In genomic region chr13:98416408-98416807, GRCh38 we compare ENCODE assay signal across 14 cellular contexts.
DNase-seq lines count a peak whose midpoint lies in the region; ATAC-seq and TF ChIP-seq lines count a peak whose summit lies in the region.
"Had no signal": no experiment of that assay in that cellular context is flagged by ENCODE, and none has a peak within 500 bp of the region (broad histone marks: within the 10 kb centered on the region; RNA-seq: fewer than 3 reads in every experiment).

No MANE protein-coding gene starts in this region.

- DNase-seq in activated CD8-positive, alpha-beta memory T cell treated with anti-CD3 and anti-CD28 coated beads for 24 hours: peak; percentile 5
- DNase-seq in activated CD8-positive, alpha-beta memory T cell treated with anti-CD3 and anti-CD28 coated beads, Interleukin-2, amount 10 ng/mL, durations not matched to agents 7 days and 5 days: no peak
- DNase-seq in NCI-H510A treated with DMSO at 0.1 percent for 48 hours (lab: John Stamatoyannopoulos, UW): peak; percentile 98
- peak; percentile 31 for DNase-seq in kidney tubule cell (ENCODE audit: low spot score)
- no peak for DNase-seq in type B pancreatic cell (ENCODE audit: extremely low spot score, unreplicated experiment)
- DNase-seq in activated effector memory CD4-positive, alpha-beta T cell treated with Interleukin-2 at 50 U/mL for 16 hours: no peak
- DNase-seq in psoas muscle: no peak
- DNase-seq in activated CD4-positive, CD25-positive, alpha-beta regulatory T cell (lab: John Stamatoyannopoulos, UW): no peak
- DNase-seq: activated CD4-positive, alpha-beta T cell treated with anti-CD3 and anti-CD28 coated beads, Interleukin-2, amount 10 ng/mL, durations not matched to agents 7 days and 5 days; effector memory CD4-positive, alpha-beta T cell; kidney glomerular epithelial cell had no signal

- peaks cover 0 to 11% of the 10 kb centered on the region in 2 donors for H3K36me3 ChIP-seq in psoas muscle (ENCODE audit: insufficient read depth in 1 of 2, low read depth in 1 of 2)

- CTCF ChIA-PET in activated CD8-positive, alpha-beta memory T cell treated with anti-CD3 and anti-CD28 coated beads, Interleukin-2, amount 10 ng/mL, durations not matched to agents 7 days and 5 days (lab: Charles Lee): no interaction called here

- H3K27me3 Mint-ChIP-seq in activated CD8-positive, alpha-beta memory T cell treated with anti-CD3 and anti-CD28 coated beads, Interleukin-2, amount 10 ng/mL, durations not matched to agents 7 days and 5 days: peaks cover 26% of the 10 kb centered on the region
- no peaks in the 10 kb centered on the region for H3K27me3 Mint-ChIP-seq in type B pancreatic cell

- TF ChIP-seq CTCF in type B pancreatic cell (conservative IDR thresholded peaks at IDR 0.05) (no peak), psoas muscle (IDR thresholded peaks at IDR 0.05) (no peak)

- H3K36me3 Mint-ChIP-seq in activated CD8-positive, alpha-beta memory T cell treated with anti-CD3 and anti-CD28 coated beads, Interleukin-2, amount 10 ng/mL, durations not matched to agents 7 days and 5 days: no peaks in the 10 kb centered on the region
- peaks cover 67% of the 10 kb centered on the region for H3K36me3 Mint-ChIP-seq in type B pancreatic cell

- intact Hi-C loops in psoas muscle (cut with DNase I): no loop called here

- H3K4me3 ChIP-seq in psoas muscle: no peak overlapping the region
- H3K4me3 ChIP-seq: GM23338, tibial nerve had no signal

- no peaks in the 10 kb centered on the region for H3K4me1 ChIP-seq in psoas muscle
- H3K4me1 ChIP-seq: tibial nerve had no signal

- H3K4me3 Mint-ChIP-seq in activated CD8-positive, alpha-beta memory T cell treated with anti-CD3 and anti-CD28 coated beads, Interleukin-2, amount 10 ng/mL, durations not matched to agents 7 days and 5 days: no peak overlapping the region
- H3K4me3 Mint-ChIP-seq in type B pancreatic cell: peak overlapping the region; percentile 26
- H3K4me3 Mint-ChIP-seq: activated CD4-positive, alpha-beta T cell treated with anti-CD3 and anti-CD28 coated beads, Interleukin-2, amount 10 ng/mL, durations not matched to agents 7 days and 5 days; GM23338; T-helper 1 cell treated with Interleukin-12 subunit alpha and Interleukin-12 subunit beta and Interleukin-4 antibody, amounts not matched to agents 30 μg/mL and 1 μg/mL, for 36 hours had no signal

- no peak overlapping the region for H3K27ac Mint-ChIP-seq in activated CD8-positive, alpha-beta memory T cell treated with anti-CD3 and anti-CD28 coated beads, Interleukin-2, amount 10 ng/mL, durations not matched to agents 7 days and 5 days
- H3K27ac Mint-ChIP-seq in type B pancreatic cell: peak overlapping the region; percentile 86
- H3K27ac Mint-ChIP-seq: activated CD4-positive, alpha-beta T cell treated with anti-CD3 and anti-CD28 coated beads, Interleukin-2, amount 10 ng/mL, durations not matched to agents 7 days and 5 days; GM23338; T-helper 1 cell treated with Interleukin-12 subunit alpha and Interleukin-12 subunit beta and Interleukin-4 antibody, amounts not matched to agents 30 μg/mL and 1 μg/mL, for 36 hours had no signal

- no peak overlapping the region for H3K27ac ChIP-seq in psoas muscle
- H3K27ac ChIP-seq: tibial nerve had no signal

- H3K9me3 ChIP-seq in psoas muscle: no peaks in the 10 kb centered on the region

- ATAC-seq in activated CD8-positive, alpha-beta memory T cell treated with anti-CD3 and anti-CD28 coated beads, Interleukin-2, amount 10 ng/mL, durations not matched to agents 7 days and 5 days: no peak
- ATAC-seq in psoas muscle: no peak
- ATAC-seq: GM23338 had no signal

- WGBS in psoas muscle, 3 donors: 66 to 71% (median 67%) methylated on average over 4 of the region's 4 CpGs

- no peaks in the 10 kb centered on the region for H3K9me3 Mint-ChIP-seq in activated CD8-positive, alpha-beta memory T cell treated with anti-CD3 and anti-CD28 coated beads, Interleukin-2, amount 10 ng/mL, durations not matched to agents 7 days and 5 days (ENCODE audit: low read depth)
- H3K9me3 Mint-ChIP-seq in type B pancreatic cell: peaks cover 8% of the 10 kb centered on the region
- H3K9me3 Mint-ChIP-seq: activated CD4-positive, alpha-beta T cell treated with anti-CD3 and anti-CD28 coated beads, Interleukin-2, amount 10 ng/mL, durations not matched to agents 7 days and 5 days; GM23338; T-helper 1 cell treated with Interleukin-12 subunit alpha and Interleukin-12 subunit beta and Interleukin-4 antibody, amounts not matched to agents 30 μg/mL and 1 μg/mL, for 36 hours had no signal

- H3K27me3 ChIP-seq in psoas muscle (ENCODE audit: insufficient read depth in 3 of 3, low read length in 2 of 3): no peaks in the 10 kb centered on the region
- H3K27me3 ChIP-seq: tibial nerve had no signal

- peaks cover 3% of the 10 kb centered on the region for H3K4me1 Mint-ChIP-seq in activated CD8-positive, alpha-beta memory T cell treated with anti-CD3 and anti-CD28 coated beads, Interleukin-2, amount 10 ng/mL, durations not matched to agents 7 days and 5 days
- peaks cover 17% of the 10 kb centered on the region for H3K4me1 Mint-ChIP-seq in type B pancreatic cell (ENCODE audit: unreplicated experiment)
- H3K4me1 Mint-ChIP-seq: GM23338 had no signal

Comparison
In these comparisons a context has a peak if more than half of its experiments do, and no peak if none do; other contexts are left out.
1. DNase-seq: peak in activated CD8-positive, alpha-beta memory T cell treated with anti-CD3 and anti-CD28 coated beads for 24 hours (single experiment), NCI-H510A treated with DMSO at 0.1 percent for 48 hours (single experiment) and kidney tubule cell (single experiment); none in activated CD8-positive, alpha-beta memory T cell treated with anti-CD3 and anti-CD28 coated beads, Interleukin-2, amount 10 ng/mL, durations not matched to agents 7 days and 5 days (single experiment), type B pancreatic cell (single experiment), activated effector memory CD4-positive, alpha-beta T cell treated with Interleukin-2 at 50 U/mL for 16 hours (single experiment), psoas muscle (0 of 2) and activated CD4-positive, CD25-positive, alpha-beta regulatory T cell (0 of 4).